ENCODE assay signal across 11 cellular contexts in genomic region chr11:10641314-10642206, GRCh38. TPM values are rescaled to one million over a fixed set of nuclear protein-coding genes. Genes with fewer than 3 reads are reported as not detected.
DNase-seq lines count a peak whose midpoint lies in the region; ATAC-seq and TF ChIP-seq lines count a peak whose summit lies in the region.
"Had no signal": no experiment of that assay in that cellular context is flagged by ENCODE, and none has a peak within 500 bp of the region (broad histone marks: within the 10 kb centered on the region; RNA-seq: fewer than 3 reads in every experiment).

No MANE protein-coding gene starts in this region.

- no peak for TF ChIP-seq CTCF in CD14-positive monocyte (IDR thresholded peaks at IDR 0.05)
- no peak for TF ChIP-seq CTCF in esophagus muscularis mucosa (IDR thresholded peaks at IDR 0.05)

- WGBS in esophagus muscularis mucosa: 80% methylated on average over 9 of the region's 9 CpGs

- H3K4me3 Mint-ChIP-seq in CD14-positive monocyte: peak overlapping the region; percentile 16 to 76

- H3K4me3 ChIP-seq in esophagus muscularis mucosa: no peak overlapping the region

- peak overlapping the region; percentile 82 to 93 (median 89) for H3K27ac Mint-ChIP-seq in CD14-positive monocyte

- no peak for TF ChIP-seq POLR2A in esophagus muscularis mucosa (IDR thresholded peaks at IDR 0.05; ENCODE audit: low read depth)

- H3K36me3 Mint-ChIP-seq in CD14-positive monocyte: peaks cover 0 to 4% of the 10 kb centered on the region in 2 donors

- intact Hi-C loops in CD14-positive monocyte (cut with micrococcal nuclease) (no loop called here), esophagus muscularis mucosa (cut with DNase I) (no loop called here)

- no peak for DNase-seq in CD14-positive monocyte (ENCODE audit: low spot score)
- DNase-seq in esophagus muscularis mucosa (ENCODE audit: extremely low spot score): no peak
- no peak for DNase-seq in central memory CD4-positive, alpha-beta T cell
- DNase-seq in GF-D8 (lab: John Stamatoyannopoulos, UW): no peak
- DNase-seq in middle frontal gyrus (ENCODE audit: extremely low spot score, low spot score): no peak
- no peak for DNase-seq in activated CD4-positive, CD25-positive, alpha-beta regulatory T cell (lab: John Stamatoyannopoulos, UW)
- DNase-seq: activated naive CD4-positive, alpha-beta T cell treated with Interleukin-2 at 50 U/mL for 16 hours; NCI-H2081 treated with DMSO at 0.1 percent for 48 hours had no signal

- H3K9me3 Mint-ChIP-seq in CD14-positive monocyte: peaks cover 0 to 3% (median 0%) of the 10 kb centered on the region in 7 donors

- peaks cover 0 to 2% (median 1%) of the 10 kb centered on the region in 3 donors for H3K27me3 Mint-ChIP-seq in CD14-positive monocyte (ENCODE audit: low read depth in 3 of 3)

- peak overlapping the region; percentile 70 to 86 (median 73) for H3K27ac ChIP-seq in esophagus muscularis mucosa (replicated peaks in 1 of 4)
- H3K27ac ChIP-seq: C4-2B had no signal

- ATAC-seq in GM21390 (IDR thresholded peaks at IDR 0.05; ENCODE audit: unreplicated experiment) (peak; percentile 82), HG03460 (IDR thresholded peaks at IDR 0.05; ENCODE audit: unreplicated experiment) (peak; percentile 71)

- no peaks in the 10 kb centered on the region for H3K9me3 ChIP-seq in esophagus muscularis mucosa

- no peaks in the 10 kb centered on the region for H3K27me3 ChIP-seq in esophagus muscularis mucosa

- TF ChIP-seq EP300 in esophagus muscularis mucosa (IDR thresholded peaks at IDR 0.05): no peak

- H3K4me1 Mint-ChIP-seq in CD14-positive monocyte: peaks cover 61% of the 10 kb centered on the region

- peaks cover 0 to 14% (median 2%) of the 10 kb centered on the region in 4 donors for H3K36me3 ChIP-seq in esophagus muscularis mucosa

- H3K4me1 ChIP-seq in esophagus muscularis mucosa: peaks cover 10 to 97% (median 87%) of the 10 kb centered on the region in 4 donors

RNA-seq across cellular contexts. Expression of gene IRAG1, which starts 52.0 kb away (rescaled TPM):
- polyA plus RNA-seq in CD14-positive monocyte: 1 to 10 TPM; 3.0 to 3.3 TPM
- 100 to 1,000 TPM; 205 to 338 (median 276) TPM for total RNA-seq in esophagus muscularis mucosa
